ENCODE assay signal across 1 cellular context in genomic region chr2:216537366-216537765, GRCh38.
A peak's percentile ranks its signal among the peaks of the same experiment; 100 is the strongest.
TF ChIP-seq lines count a peak whose summit lies in the region.

No MANE protein-coding gene starts in this region.

TF ChIP-seq in HepG2, 621 proteins besides CTCF, POLR2A, EP300 and RAD21:
- TF ChIP-seq MNT (IDR thresholded peaks at IDR 0.05) (peak; percentile 93), PCBP2 (optimal IDR thresholded peaks at IDR 0.05; ENCODE audit: low read depth, low read length, poor library complexity, severe bottlenecking) (no peak), ZSCAN30 (CRISPR knock-in tag; IDR thresholded peaks at IDR 0.05) (0 out of 2 replicates have a peak, but pooled peaks have one; percentile 34), FOXP1 (IDR thresholded peaks at IDR 0.05) (0 out of 2 replicates have a peak, but pooled peaks have one; percentile 14), FOXP1 (CRISPR knock-in tag; IDR thresholded peaks at IDR 0.05) (no peak), FLYWCH1 (CRISPR knock-in tag; IDR thresholded peaks at IDR 0.05) (no peak), IKZF1 (IDR thresholded peaks at IDR 0.05) (peak; percentile 71; the same call in 1 of the 2 replicates), POLR2G (IDR thresholded peaks at IDR 0.05; ENCODE audit: low read depth, low read length) (no peak), DNMT1 (CRISPR knock-in tag; IDR thresholded peaks at IDR 0.05) (no peak), ZNF589 (CRISPR knock-in tag; conservative IDR thresholded peaks at IDR 0.05) (0 out of 2 replicates have a peak, but pooled peaks have one; percentile 28), ZBTB40 (IDR thresholded peaks at IDR 0.05) (no peak), ZBTB40 (CRISPR knock-in tag; IDR thresholded peaks at IDR 0.05) (no peak), FOXK2 (IDR thresholded peaks at IDR 0.05) (0 out of 2 replicates have a peak, but pooled peaks have one; percentile 15), ZNF569 (CRISPR knock-in tag; IDR thresholded peaks at IDR 0.05; ENCODE audit: borderline replicate concordance) (no peak), ZNF564 (CRISPR knock-in tag; IDR thresholded peaks at IDR 0.05) (no peak), KDM5A (IDR thresholded peaks at IDR 0.05; ENCODE audit: borderline replicate concordance, low read length) (no peak)
